Comparison of ENCODE assay signal across 20 cellular contexts in genomic region chr12:12818693-12819092, GRCh38. TPM values are rescaled to one million over a fixed set of nuclear protein-coding genes. Genes with fewer than 3 reads are reported as not detected.
DNase-seq lines count a peak whose midpoint lies in the region; ATAC-seq and TF ChIP-seq lines count a peak whose summit lies in the region.
"Had no signal": no experiment of that assay in that cellular context is flagged by ENCODE, and none has a peak within 500 bp of the region (broad histone marks: within the 10 kb centered on the region; RNA-seq: fewer than 3 reads in every experiment).

No MANE protein-coding gene starts in this region.

- H3K9me3 Mint-ChIP-seq in T-helper 2 cell treated with Interferon-gamma antibody and Interleukin-4, amounts not matched to agents 5 μg/mL and 100 μg/mL, for 36 hours: no peaks in the 10 kb centered on the region
- H3K9me3 Mint-ChIP-seq in activated B cell treated with CpG ODN at 0.5 μM for 24 hours: no peaks in the 10 kb centered on the region
- H3K9me3 Mint-ChIP-seq in CD8-positive, alpha-beta memory T cell: no peaks in the 10 kb centered on the region
- H3K9me3 Mint-ChIP-seq: activated CD4-positive, alpha-beta T cell treated with anti-CD3 and anti-CD28 coated beads, Interleukin-2, amount 10 ng/mL, durations not matched to agents 7 days and 5 days; naive B cell had no signal

- intact Hi-C loops in activated B cell treated with CpG ODN at 0.5 μM for 24 hours (cut with micrococcal nuclease): no loop called here

- WGBS in gastroesophageal sphincter (ENCODE audit: low coverage in 1 of 2), 2 donors: 89 to 90% methylated on average over 4 of the region's 4 CpGs

- H3K4me1 Mint-ChIP-seq in T-helper 2 cell treated with Interferon-gamma antibody and Interleukin-4, amounts not matched to agents 5 μg/mL and 100 μg/mL, for 36 hours (ENCODE audit: low read depth): peaks cover 38% of the 10 kb centered on the region
- peaks cover 59% of the 10 kb centered on the region for H3K4me1 Mint-ChIP-seq in activated B cell treated with CpG ODN at 0.5 μM for 24 hours
- peaks cover 44 to 70% (median 64%) of the 10 kb centered on the region in 3 donors for H3K4me1 Mint-ChIP-seq in CD8-positive, alpha-beta memory T cell

- CTCF ChIA-PET in activated B cell treated with CpG ODN at 0.5 μM for 24 hours (lab: Charles Lee): no interaction called here
- CTCF ChIA-PET in CD8-positive, alpha-beta memory T cell (lab: Charles Lee): no interaction called here

- H3K27ac Mint-ChIP-seq in T-helper 2 cell treated with Interferon-gamma antibody and Interleukin-4, amounts not matched to agents 5 μg/mL and 100 μg/mL, for 36 hours: peak overlapping the region; percentile 11
- peak overlapping the region; percentile 47 for H3K27ac Mint-ChIP-seq in activated B cell treated with CpG ODN at 0.5 μM for 24 hours
- peak overlapping the region in 1 of 8 donors; percentile 43 for H3K27ac Mint-ChIP-seq in CD8-positive, alpha-beta memory T cell
- H3K27ac Mint-ChIP-seq: activated CD4-positive, alpha-beta T cell treated with anti-CD3 and anti-CD28 coated beads, Interleukin-2, amount 10 ng/mL, durations not matched to agents 7 days and 5 days had no signal

- POLR2A ChIA-PET in activated B cell treated with CpG ODN at 0.5 μM for 24 hours (lab: Charles Lee): interaction anchor here (0.6 kb wide), 1 partner anchor 32 kb away, joined by 3 read pairs; no protein-coding TSS in a partner anchor
- POLR2A ChIA-PET in CD8-positive, alpha-beta memory T cell (lab: Charles Lee): interaction anchor here (0.6 kb wide), 1 partner anchor 381 kb away, joined by 4 read pairs; no protein-coding TSS in a partner anchor

- no peak overlapping the region for H3K4me3 Mint-ChIP-seq in T-helper 2 cell treated with Interferon-gamma antibody and Interleukin-4, amounts not matched to agents 5 μg/mL and 100 μg/mL, for 36 hours
- H3K4me3 Mint-ChIP-seq in activated B cell treated with CpG ODN at 0.5 μM for 24 hours: peak overlapping the region; percentile 49
- H3K4me3 Mint-ChIP-seq in CD8-positive, alpha-beta memory T cell: peak overlapping the region in 1 of 7 donors; percentile 4
- H3K4me3 Mint-ChIP-seq: activated CD4-positive, alpha-beta T cell treated with anti-CD3 and anti-CD28 coated beads, Interleukin-2, amount 10 ng/mL, durations not matched to agents 7 days and 5 days; naive B cell had no signal

- H3K36me3 Mint-ChIP-seq in T-helper 2 cell treated with Interferon-gamma antibody and Interleukin-4, amounts not matched to agents 5 μg/mL and 100 μg/mL, for 36 hours (ENCODE audit: low read depth): peaks cover 66% of the 10 kb centered on the region
- H3K36me3 Mint-ChIP-seq in activated B cell treated with CpG ODN at 0.5 μM for 24 hours (ENCODE audit: low read depth): peaks cover 90% of the 10 kb centered on the region
- H3K36me3 Mint-ChIP-seq in CD8-positive, alpha-beta memory T cell: peaks cover 5 to 89% (median 42%) of the 10 kb centered on the region in 3 donors

- no peaks in the 10 kb centered on the region for H3K9me3 ChIP-seq in gastroesophageal sphincter
- no peaks in the 10 kb centered on the region for H3K9me3 ChIP-seq in thoracic aorta
- H3K9me3 ChIP-seq in CD8-positive, alpha-beta memory T cell (ENCODE audit: low read length): no peaks in the 10 kb centered on the region

- H3K27ac ChIP-seq in gastroesophageal sphincter: peak overlapping the region in 3 of 4 donors; percentile 48 to 67 (median 64)
- H3K27ac ChIP-seq in thoracic aorta: peak overlapping the region; percentile 21 to 69
- no peak overlapping the region for H3K27ac ChIP-seq in CD8-positive, alpha-beta memory T cell (ENCODE audit: low read depth, low read length)

- no peak for TF ChIP-seq EP300 in gastroesophageal sphincter (IDR thresholded peaks at IDR 0.05)

- H3K36me3 ChIP-seq in gastroesophageal sphincter (peaks cover under 1 to 47% of the 10 kb centered on the region in 2 donors), thoracic aorta (peaks cover 21% of the 10 kb centered on the region)
- peaks cover 21% of the 10 kb centered on the region for H3K36me3 ChIP-seq in CD8-positive, alpha-beta memory T cell (ENCODE audit: insufficient read depth, low read length)

- no peaks in the 10 kb centered on the region for H3K27me3 ChIP-seq in gastroesophageal sphincter
- no peaks in the 10 kb centered on the region for H3K27me3 ChIP-seq in thoracic aorta (replicated peaks; ENCODE audit: insufficient read depth)
- no peaks in the 10 kb centered on the region for H3K27me3 ChIP-seq in CD8-positive, alpha-beta memory T cell (ENCODE audit: insufficient read depth, low read length, poor library complexity, severe bottlenecking)

- DNase-seq in T-helper 2 cell treated with Interferon-gamma antibody and Interleukin-4, amounts not matched to agents 5 μg/mL and 100 μg/mL, for 36 hours (ENCODE audit: low spot score): no peak
- no peak for DNase-seq in T-helper 2 cell
- no peak for DNase-seq in activated B cell treated with CpG ODN at 0.5 μM for 24 hours
- DNase-seq in thoracic aorta (ENCODE audit: low spot score): no peak
- DNase-seq in CD8-positive, alpha-beta memory T cell: no peak
- no peak for DNase-seq in pons (ENCODE audit: low spot score)
- no peak for DNase-seq in AG20443 (ENCODE audit: low spot score)
- DNase-seq: 8988T; activated CD4-positive, alpha-beta T cell treated with anti-CD3 and anti-CD28 coated beads, Interleukin-2, amount 10 ng/mL, durations not matched to agents 7 days and 5 days; COR-L47; head of caudate nucleus; KBM-7; left cardiac atrium; naive B cell; NCI-H1417 treated with DMSO at 0.1 percent for 48 hours; NCI-H510A; OCI-M1; stimulated activated CD4-positive, alpha-beta T cell treated with anti-CD3 and anti-CD28 coated beads, Interleukin-4, amount 100 ng/mL, for 24 hours; stimulated activated naive CD4-positive, alpha-beta T cell had no signal

- H3K4me1 ChIP-seq in gastroesophageal sphincter (peaks cover 13 to 59% (median 16%) of the 10 kb centered on the region in 3 donors), thoracic aorta (ENCODE audit: control insufficient read depth in 1 of 2, low read depth in 2 of 2) (peaks cover 28 to 37% of the 10 kb centered on the region in 2 donors)
- peaks cover 29% of the 10 kb centered on the region for H3K4me1 ChIP-seq in CD8-positive, alpha-beta memory T cell (ENCODE audit: insufficient read depth, low read length)

- no peak for TF ChIP-seq POLR2A in gastroesophageal sphincter (IDR thresholded peaks at IDR 0.05)

- H3K27me3 Mint-ChIP-seq in T-helper 2 cell treated with Interferon-gamma antibody and Interleukin-4, amounts not matched to agents 5 μg/mL and 100 μg/mL, for 36 hours (ENCODE audit: low read depth): no peaks in the 10 kb centered on the region
- H3K27me3 Mint-ChIP-seq in activated B cell treated with CpG ODN at 0.5 μM for 24 hours: no peaks in the 10 kb centered on the region
- H3K27me3 Mint-ChIP-seq in CD8-positive, alpha-beta memory T cell: no peaks in the 10 kb centered on the region
- H3K27me3 Mint-ChIP-seq: activated CD4-positive, alpha-beta T cell treated with anti-CD3 and anti-CD28 coated beads, Interleukin-2, amount 10 ng/mL, durations not matched to agents 7 days and 5 days; naive B cell had no signal

- ATAC-seq in activated B cell treated with CpG ODN at 0.5 μM for 24 hours (ENCODE audit: low read depth) (peak; percentile 42), gastroesophageal sphincter (no peak), thoracic aorta (ENCODE audit: insufficient number of reproducible peaks, low FRiP score, low read depth) (no peak)
- ATAC-seq: left cardiac atrium had no signal

- no peak overlapping the region for H3K4me3 ChIP-seq in gastroesophageal sphincter
- no peak overlapping the region for H3K4me3 ChIP-seq in thoracic aorta
- no peak overlapping the region for H3K4me3 ChIP-seq in CD8-positive, alpha-beta memory T cell (ENCODE audit: low read length)

- no peak for TF ChIP-seq CTCF in activated B cell treated with CpG ODN at 0.5 μM for 24 hours (IDR thresholded peaks at IDR 0.05)
- TF ChIP-seq CTCF in gastroesophageal sphincter (IDR thresholded peaks at IDR 0.05): no peak
- no peak for TF ChIP-seq CTCF in thoracic aorta (IDR thresholded peaks at IDR 0.05)

RNA-seq across cellular contexts. Expression of gene DDX47, which starts 5.5 kb away (rescaled TPM):
- total RNA-seq in activated B cell treated with CpG ODN at 0.5 μM for 24 hours: 97.1 and 98.5 TPM in 2 replicates
- total RNA-seq in gastroesophageal sphincter: 10 to 100 TPM; 49.2 to 66.7 (median 60.2) TPM
- 10 to 100 TPM; 43.5 to 51.1 TPM for total RNA-seq in thoracic aorta
- total RNA-seq in CD8-positive, alpha-beta memory T cell: 100 to 1,000 TPM; 105 to 106 TPM
- 64.5 TPM for polyA plus RNA-seq in CD8-positive, alpha-beta memory T cell

RNA-seq across cellular contexts. Expression of gene APOLD1, which starts 33.2 kb away (rescaled TPM):
- total RNA-seq in activated B cell treated with CpG ODN at 0.5 μM for 24 hours (0.75 and 0.81 TPM in 2 replicates), gastroesophageal sphincter (10 to 100 TPM; 16.2 to 33.4 (median 22.8) TPM), thoracic aorta (10 to 100 TPM; 38.4 to 70.7 TPM)
- 1 to 10 TPM; 2.7 TPM for total RNA-seq in CD8-positive, alpha-beta memory T cell
- 0.68 TPM for polyA plus RNA-seq in CD8-positive, alpha-beta memory T cell
